Comparison of ENCODE assay signal across 8 cellular contexts in the genomic region with DNA sequence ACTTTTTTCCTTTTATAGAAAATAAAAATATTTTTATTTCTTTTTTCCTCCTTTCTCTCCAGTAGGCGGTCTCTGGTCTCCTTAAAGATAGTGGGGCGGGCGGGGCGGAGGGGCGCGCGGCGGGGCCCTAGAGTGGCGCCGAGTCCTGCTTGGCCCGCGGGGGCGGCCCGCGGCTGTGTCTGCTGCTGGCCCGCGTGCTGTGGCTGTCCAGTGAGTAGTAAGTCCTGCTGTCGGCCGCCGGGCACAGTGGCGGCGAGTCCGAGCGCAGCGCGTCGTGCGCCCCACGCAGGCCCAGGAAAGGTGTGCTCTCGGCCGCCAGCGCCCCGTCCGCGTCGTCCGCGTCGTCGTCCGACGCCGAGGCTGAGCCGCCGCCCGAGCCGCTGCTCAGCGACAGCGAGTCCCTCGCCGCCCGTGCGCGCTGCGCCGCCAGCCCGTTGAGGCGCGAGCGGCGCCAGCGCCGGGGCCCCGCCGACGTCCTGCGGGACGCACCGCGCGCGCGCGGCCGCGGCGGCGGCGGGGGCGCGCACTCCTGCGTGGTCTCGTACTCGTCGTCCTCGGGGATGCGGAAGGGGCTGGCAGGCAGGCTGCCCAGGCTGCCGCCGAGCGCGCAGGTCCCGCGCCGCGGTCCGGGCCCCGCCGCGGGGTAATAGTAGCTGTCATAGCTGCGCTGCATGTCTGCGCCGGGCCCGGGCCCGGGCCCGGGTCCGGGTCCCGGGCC. TPM values are rescaled to one million over a fixed set of nuclear protein-coding genes. Genes with fewer than 3 reads are reported as not detected.
DNase-seq lines count a peak whose midpoint lies in the region; ATAC-seq and TF ChIP-seq lines count a peak whose summit lies in the region.

No MANE protein-coding gene starts in this region.

- no peaks in the 10 kb centered on the region for H3K27me3 ChIP-seq in BE2C
- peaks cover 67% of the 10 kb centered on the region for H3K27me3 ChIP-seq in HUES64 (ENCODE audit: insufficient read depth, low read length)
- no peaks in the 10 kb centered on the region for H3K27me3 ChIP-seq in liver (ENCODE audit: control insufficient read depth in 4 of 4, insufficient read depth in 4 of 4, low read length in 3 of 4)

- WGBS in HUES64: under 1% methylated on average over 107 of the region's 107 CpGs
- 2% methylated on average over 107 of the region's 107 CpGs for WGBS in liver

- H3K4me3 Mint-ChIP-seq in activated CD4-positive, alpha-beta T cell treated with anti-CD3 and anti-CD28 coated beads, Interleukin-2, amount 10 ng/mL, durations not matched to agents 24 days and 14 days: peak overlapping the region; percentile 69

- H3K27ac ChIP-seq in HUES64 (ENCODE audit: low read depth, low read length): no peak overlapping the region
- H3K27ac ChIP-seq in liver (ENCODE audit: low read depth in 1 of 2, low read length in 2 of 2): no peak overlapping the region

- ATAC-seq in GM19351 (IDR thresholded peaks at IDR 0.05; ENCODE audit: unreplicated experiment): peak; percentile 68

- H3K9me3 ChIP-seq in BE2C: no peaks in the 10 kb centered on the region
- H3K9me3 ChIP-seq in HUES64 (ENCODE audit: insufficient read depth, low read depth, low read length): no peaks in the 10 kb centered on the region
- no peaks in the 10 kb centered on the region for H3K9me3 ChIP-seq in liver (ENCODE audit: control insufficient read depth in 4 of 4, low read length in 3 of 4)

- H3K4me1 ChIP-seq in BE2C (peaks cover under 1% of the 10 kb centered on the region; the same call in 1 of the 2 replicates), HUES64 (ENCODE audit: insufficient read depth, low read length) (no peaks in the 10 kb centered on the region), liver (ENCODE audit: control insufficient read depth in 4 of 4, insufficient read depth in 4 of 4, low read length in 3 of 4) (peaks cover 5 to 12% (median 9%) of the 10 kb centered on the region in 4 donors)

- H3K36me3 ChIP-seq in BE2C (peaks cover 14% of the 10 kb centered on the region), HUES64 (ENCODE audit: insufficient read depth, low read length) (no peaks in the 10 kb centered on the region), liver (ENCODE audit: control insufficient read depth in 4 of 4, insufficient read depth in 3 of 4, low read depth in 1 of 4, low read length in 3 of 4) (no peaks in the 10 kb centered on the region)

- DNase-seq in BE2C (peak; percentile 66), choroid plexus epithelial cell (ENCODE audit: low read depth) (no peak), OCI-M1 (lab: John Stamatoyannopoulos, UW) (no peak)
- DNase-seq in activated CD4-positive, alpha-beta T cell treated with anti-CD3 and anti-CD28 coated beads, Interleukin-2, amount 10 ng/mL, durations not matched to agents 24 days and 14 days: peak; percentile 91
- DNase-seq in stimulated activated CD4-positive, alpha-beta T cell treated with anti-CD3 and anti-CD28 coated beads, Interleukin-4, amount 100 ng/mL, for 24 hours: peak; percentile 76

- intact Hi-C loops in activated CD4-positive, alpha-beta T cell treated with anti-CD3 and anti-CD28 coated beads, Interleukin-2, amount 10 ng/mL, durations not matched to agents 24 days and 14 days (cut with micrococcal nuclease): no loop called here

- H3K4me3 ChIP-seq in BE2C (ENCODE audit: low read depth, low read length): peak overlapping the region; percentile 24
- H3K4me3 ChIP-seq in HUES64 (ENCODE audit: low read length): peak overlapping the region; percentile 59
- H3K4me3 ChIP-seq in choroid plexus epithelial cell (ENCODE audit: low read depth, low read length): peak overlapping the region; percentile 49
- H3K4me3 ChIP-seq in liver (ENCODE audit: low read depth in 1 of 3, low read length in 3 of 3): peak overlapping the region; percentile 22 to 55 (median 38)

- no peaks in the 10 kb centered on the region for H3K9me3 Mint-ChIP-seq in activated CD4-positive, alpha-beta T cell treated with anti-CD3 and anti-CD28 coated beads, Interleukin-2, amount 10 ng/mL, durations not matched to agents 24 days and 14 days

- no peaks in the 10 kb centered on the region for H3K36me3 Mint-ChIP-seq in activated CD4-positive, alpha-beta T cell treated with anti-CD3 and anti-CD28 coated beads, Interleukin-2, amount 10 ng/mL, durations not matched to agents 24 days and 14 days (ENCODE audit: low read depth)

- no peak for TF ChIP-seq RAD21 in liver (IDR thresholded peaks at IDR 0.05)

- peaks cover 2% of the 10 kb centered on the region for H3K4me1 Mint-ChIP-seq in activated CD4-positive, alpha-beta T cell treated with anti-CD3 and anti-CD28 coated beads, Interleukin-2, amount 10 ng/mL, durations not matched to agents 24 days and 14 days

- H3K9ac ChIP-seq in HUES64 (ENCODE audit: low read depth, low read length): no peak overlapping the region
- no peak overlapping the region for H3K9ac ChIP-seq in liver (ENCODE audit: low read depth in 1 of 2, low read length in 2 of 2)

- H3K27me3 Mint-ChIP-seq in activated CD4-positive, alpha-beta T cell treated with anti-CD3 and anti-CD28 coated beads, Interleukin-2, amount 10 ng/mL, durations not matched to agents 24 days and 14 days: peaks cover 52% of the 10 kb centered on the region

- TF ChIP-seq CTCF in BE2C (IDR thresholded peaks at IDR 0.05; ENCODE audit: low read depth, low read length): no peak
- TF ChIP-seq CTCF in choroid plexus epithelial cell (conservative IDR thresholded peaks at IDR 0.05; ENCODE audit: low read depth, low read length): no peak
- no peak for TF ChIP-seq CTCF in liver (IDR thresholded peaks at IDR 0.05; ENCODE audit: low read depth, low read length, missing input control)

- no peak overlapping the region for H3K27ac Mint-ChIP-seq in activated CD4-positive, alpha-beta T cell treated with anti-CD3 and anti-CD28 coated beads, Interleukin-2, amount 10 ng/mL, durations not matched to agents 24 days and 14 days

TF ChIP-seq in liver, 16 proteins besides CTCF, POLR2A, EP300 and RAD21:
- no peak for TF ChIP-seq SP1 (IDR thresholded peaks at IDR 0.05)

RNA-seq across cellular contexts. Expression of a gene that starts 52.3 kb away (rescaled TPM):
- 1.0 TPM for polyA plus RNA-seq in BE2C (2012; ENCODE audit: insufficient read depth, insufficient read length, low read depth)
- 0.05 TPM for polyA plus RNA-seq in HUES64 (2013, experiment 1 of 2)
- 0.32 TPM for polyA plus RNA-seq in HUES64 (2013, experiment 2 of 2)
- not detected in 2 replicates for total RNA-seq in activated CD4-positive, alpha-beta T cell treated with anti-CD3 and anti-CD28 coated beads, Interleukin-2, amount 10 ng/mL, durations not matched to agents 24 days and 14 days
- total RNA-seq in liver: under 1 TPM in 1 of 2 donors, not detected in 1; 0.05 TPM
- polyA plus RNA-seq in liver: not detected

Comparison
In these comparisons a context has a peak if more than half of its experiments do, and no peak if none do; other contexts are left out.
1. DNase-seq: peak in BE2C (single experiment), activated CD4-positive, alpha-beta T cell treated with anti-CD3 and anti-CD28 coated beads, Interleukin-2, amount 10 ng/mL, durations not matched to agents 24 days and 14 days (single experiment) and stimulated activated CD4-positive, alpha-beta T cell treated with anti-CD3 and anti-CD28 coated beads, Interleukin-4, amount 100 ng/mL, for 24 hours (single experiment); none in choroid plexus epithelial cell (single experiment) and OCI-M1 (single experiment).
2. Peak in every context shown above with its lines, with median percentiles within 50 percentile points of each other: H3K4me3 ChIP-seq.